1 cellular context compared by ENCODE assay signal in genomic region chr9:128271112-128271511, GRCh38.
TF ChIP-seq lines count a peak whose summit lies in the region.

No MANE protein-coding gene starts in this region.

TF ChIP-seq in HCT116, 20 proteins besides CTCF, POLR2A, EP300 and RAD21:
- peak; percentile 61 for TF ChIP-seq POLR2AphosphoS5 (IDR thresholded peaks at IDR 0.05; ENCODE audit: low read depth, low read length)
- TF ChIP-seq EGR1 (IDR thresholded peaks at IDR 0.05; ENCODE audit: low read depth): no peak
